In the genomic region with DNA sequence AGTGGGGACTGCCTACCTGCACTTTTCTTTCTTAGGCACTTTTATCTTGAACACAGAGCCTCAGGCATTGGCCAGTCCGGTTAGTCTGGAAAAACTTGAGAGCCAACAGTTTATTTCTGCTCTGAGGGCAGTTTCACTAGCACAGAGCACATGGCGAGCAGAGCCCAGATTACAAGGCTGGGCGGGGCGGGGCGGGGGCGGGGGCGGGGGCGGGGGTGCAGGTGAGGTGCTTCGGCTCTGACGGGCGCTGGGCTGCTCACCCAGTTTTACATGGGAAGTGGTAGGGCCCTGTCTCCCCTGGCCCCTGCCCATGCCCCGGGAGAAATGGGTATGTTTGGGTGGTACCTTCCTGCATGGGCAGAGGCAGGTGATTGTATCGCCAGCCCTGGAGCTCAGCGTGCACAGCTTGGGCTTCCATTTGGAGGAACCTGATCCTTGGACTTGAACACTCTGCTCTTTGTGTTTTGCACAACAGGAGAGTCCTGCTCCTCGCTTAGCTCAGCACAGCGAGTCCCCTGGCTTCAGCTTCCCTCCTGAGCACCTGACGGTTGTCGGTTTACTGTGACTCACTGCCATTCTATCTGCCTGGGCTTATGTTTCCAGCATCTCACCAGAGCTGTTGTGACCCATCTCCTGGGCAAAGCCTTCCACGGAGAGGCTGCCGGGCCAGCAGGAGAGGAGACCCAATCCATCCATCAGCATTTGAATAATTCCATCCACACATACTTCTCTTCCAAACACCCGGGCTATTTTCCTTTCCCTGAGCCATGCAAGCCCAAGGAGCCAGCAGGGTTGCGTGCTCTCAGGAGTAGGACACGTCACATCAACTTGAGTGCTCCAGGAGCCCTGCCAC, we compare ENCODE assay signal across 1 cellular context.
TF ChIP-seq lines count a peak whose summit lies in the region.

No MANE protein-coding gene starts in this region.

TF ChIP-seq in HepG2, 621 proteins besides CTCF, POLR2A, EP300 and RAD21 (continued from another document and continues in another):
- no peak for TF ChIP-seq GMEB2 (CRISPR knock-in tag; IDR thresholded peaks at IDR 0.05; ENCODE audit: low read depth)
- TF ChIP-seq SMYD3 (CRISPR knock-in tag; IDR thresholded peaks at IDR 0.05) = no peak
- TF ChIP-seq, protein P1, sequence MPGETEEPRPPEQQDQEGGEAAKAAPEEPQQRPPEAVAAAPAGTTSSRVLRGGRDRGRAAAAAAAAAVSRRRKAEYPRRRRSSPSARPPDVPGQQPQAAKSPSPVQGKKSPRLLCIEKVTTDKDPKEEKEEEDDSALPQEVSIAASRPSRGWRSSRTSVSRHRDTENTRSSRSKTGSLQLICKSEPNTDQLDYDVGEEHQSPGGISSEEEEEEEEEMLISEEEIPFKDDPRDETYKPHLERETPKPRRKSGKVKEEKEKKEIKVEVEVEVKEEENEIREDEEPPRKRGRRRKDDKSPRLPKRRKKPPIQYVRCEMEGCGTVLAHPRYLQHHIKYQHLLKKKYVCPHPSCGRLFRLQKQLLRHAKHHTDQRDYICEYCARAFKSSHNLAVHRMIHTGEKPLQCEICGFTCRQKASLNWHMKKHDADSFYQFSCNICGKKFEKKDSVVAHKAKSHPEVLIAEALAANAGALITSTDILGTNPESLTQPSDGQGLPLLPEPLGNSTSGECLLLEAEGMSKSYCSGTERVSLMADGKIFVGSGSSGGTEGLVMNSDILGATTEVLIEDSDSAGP (CRISPR knock-in tag; IDR thresholded peaks at IDR 0.05; ENCODE audit: borderline replicate concordance) = peak; percentile 51
- TF ChIP-seq HMGXB4 (CRISPR knock-in tag; IDR thresholded peaks at IDR 0.05; ENCODE audit: borderline replicate concordance in 1 of 2, low read depth in 1 of 2) = 0 out of 4 replicates have a peak, but pooled peaks of 1 of the 2 experiments have one; percentile 54
- peak; percentile 31; the same call in 1 of the 2 replicates for TF ChIP-seq ZNF121 (CRISPR knock-in tag; IDR thresholded peaks at IDR 0.05)
- no peak for TF ChIP-seq PCBP2 (optimal IDR thresholded peaks at IDR 0.05; ENCODE audit: low read depth, low read length, poor library complexity, severe bottlenecking)
- peak; percentile 91 for TF ChIP-seq HNRNPL (IDR thresholded peaks at IDR 0.05; ENCODE audit: low read depth, low read length)
- TF ChIP-seq ZNF430 (CRISPR knock-in tag; IDR thresholded peaks at IDR 0.05) = no peak
- 0 out of 2 replicates have a peak, but pooled peaks have one; percentile 52 for TF ChIP-seq ZMYM3 (CRISPR knock-in tag; IDR thresholded peaks at IDR 0.05)
- no peak for TF ChIP-seq ZNF749 (CRISPR knock-in tag; IDR thresholded peaks at IDR 0.05; ENCODE audit: borderline replicate concordance)
- TF ChIP-seq ZNF607 (CRISPR knock-in tag; IDR thresholded peaks at IDR 0.05; ENCODE audit: borderline replicate concordance) = no peak
- no peak for TF ChIP-seq ISX (CRISPR knock-in tag; conservative IDR thresholded peaks at IDR 0.05)
- 0 out of 2 replicates have a peak, but pooled peaks have one; percentile 13 for TF ChIP-seq ZBTB33 (CRISPR knock-in tag; IDR thresholded peaks at IDR 0.05)
- TF ChIP-seq MTA3 (CRISPR knock-in tag; IDR thresholded peaks at IDR 0.05) = no peak
- peak; percentile 38 for TF ChIP-seq TEAD3 (CRISPR knock-in tag; optimal IDR thresholded peaks at IDR 0.05; ENCODE audit: borderline replicate concordance)
- peak; percentile 51; the same call in 1 of the 2 replicates for TF ChIP-seq TFE3 (CRISPR knock-in tag; IDR thresholded peaks at IDR 0.05)
- TF ChIP-seq ZNF878 (CRISPR knock-in tag; IDR thresholded peaks at IDR 0.05) = no peak
- no peak; the same call in 1 of the 2 replicates for TF ChIP-seq BRD4 (CRISPR knock-in tag; IDR thresholded peaks at IDR 0.05)
- no peak for TF ChIP-seq SNRNP70 (IDR thresholded peaks at IDR 0.05; ENCODE audit: low read depth, low read length)
- TF ChIP-seq NCOR1 (IDR thresholded peaks at IDR 0.05; ENCODE audit: borderline replicate concordance, low read length) = peak; percentile 72
- peak; percentile 50; the same call in 1 of the 2 replicates for TF ChIP-seq SPEN (CRISPR knock-in tag; IDR thresholded peaks at IDR 0.05; ENCODE audit: low read depth)
- TF ChIP-seq RFX1 (IDR thresholded peaks at IDR 0.05) = no peak
- TF ChIP-seq ZNF557 (CRISPR knock-in tag; IDR thresholded peaks at IDR 0.05) = no peak
- TF ChIP-seq THYN1 (CRISPR knock-in tag; IDR thresholded peaks at IDR 0.05; ENCODE audit: borderline replicate concordance, low read depth) = no peak
- TF ChIP-seq SYNCRIP (IDR thresholded peaks at IDR 0.05; ENCODE audit: insufficient read depth, low read depth, low read length) = no peak
- TF ChIP-seq NR1H2 (CRISPR knock-in tag; IDR thresholded peaks at IDR 0.05; ENCODE audit: borderline replicate concordance, low read depth) = no peak
- TF ChIP-seq HDAC1 (CRISPR knock-in tag; IDR thresholded peaks at IDR 0.05) = peak; percentile 53; the same call in 1 of the 2 replicates
- TF ChIP-seq CAMTA2 (CRISPR knock-in tag; IDR thresholded peaks at IDR 0.05; ENCODE audit: borderline replicate concordance) = peak; percentile 78; the same call in 1 of the 2 replicates
- no peak for TF ChIP-seq MTA1 (CRISPR knock-in tag; IDR thresholded peaks at IDR 0.05; ENCODE audit: borderline replicate concordance)
- peak; percentile 36 for TF ChIP-seq ELF3 (CRISPR knock-in tag; IDR thresholded peaks at IDR 0.05)
- TF ChIP-seq SP140L (CRISPR knock-in tag; IDR thresholded peaks at IDR 0.05; ENCODE audit: borderline replicate concordance) = no peak
- TF ChIP-seq ZNF644 (CRISPR knock-in tag; IDR thresholded peaks at IDR 0.05; ENCODE audit: low read depth) = no peak
- TF ChIP-seq ZNF30 (CRISPR knock-in tag; IDR thresholded peaks at IDR 0.05) = 0 out of 2 replicates have a peak, but pooled peaks have one; percentile 48
- no peak for TF ChIP-seq ZNF776 (CRISPR knock-in tag; IDR thresholded peaks at IDR 0.05)
- peak; percentile 89 for TF ChIP-seq DMAP1 (CRISPR knock-in tag; IDR thresholded peaks at IDR 0.05)
- no peak for TF ChIP-seq IRF9 (CRISPR knock-in tag; IDR thresholded peaks at IDR 0.05; ENCODE audit: borderline replicate concordance)
- peak; percentile 53; the same call in 1 of the 2 replicates for TF ChIP-seq ZSCAN31 (CRISPR knock-in tag; IDR thresholded peaks at IDR 0.05; ENCODE audit: low read depth)
- peak; percentile 71; the same call in 1 of the 2 replicates for TF ChIP-seq TAF1 (CRISPR knock-in tag; IDR thresholded peaks at IDR 0.05)
- TF ChIP-seq, protein P2, sequence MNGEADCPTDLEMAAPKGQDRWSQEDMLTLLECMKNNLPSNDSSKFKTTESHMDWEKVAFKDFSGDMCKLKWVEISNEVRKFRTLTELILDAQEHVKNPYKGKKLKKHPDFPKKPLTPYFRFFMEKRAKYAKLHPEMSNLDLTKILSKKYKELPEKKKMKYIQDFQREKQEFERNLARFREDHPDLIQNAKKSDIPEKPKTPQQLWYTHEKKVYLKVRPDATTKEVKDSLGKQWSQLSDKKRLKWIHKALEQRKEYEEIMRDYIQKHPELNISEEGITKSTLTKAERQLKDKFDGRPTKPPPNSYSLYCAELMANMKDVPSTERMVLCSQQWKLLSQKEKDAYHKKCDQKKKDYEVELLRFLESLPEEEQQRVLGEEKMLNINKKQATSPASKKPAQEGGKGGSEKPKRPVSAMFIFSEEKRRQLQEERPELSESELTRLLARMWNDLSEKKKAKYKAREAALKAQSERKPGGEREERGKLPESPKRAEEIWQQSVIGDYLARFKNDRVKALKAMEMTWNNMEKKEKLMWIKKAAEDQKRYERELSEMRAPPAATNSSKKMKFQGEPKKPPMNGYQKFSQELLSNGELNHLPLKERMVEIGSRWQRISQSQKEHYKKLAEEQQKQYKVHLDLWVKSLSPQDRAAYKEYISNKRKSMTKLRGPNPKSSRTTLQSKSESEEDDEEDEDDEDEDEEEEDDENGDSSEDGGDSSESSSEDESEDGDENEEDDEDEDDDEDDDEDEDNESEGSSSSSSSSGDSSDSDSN (CRISPR knock-in tag; IDR thresholded peaks at IDR 0.05) = peak; percentile 65
- TF ChIP-seq ZIK1 (CRISPR knock-in tag; IDR thresholded peaks at IDR 0.05; ENCODE audit: borderline replicate concordance, low read depth) = 0 out of 2 replicates have a peak, but pooled peaks have one; percentile 46
- TF ChIP-seq ZNF883 (CRISPR knock-in tag; IDR thresholded peaks at IDR 0.05; ENCODE audit: not compliant biosample characterization) = no peak
- peak; percentile 63; the same call in 1 of the 2 replicates for TF ChIP-seq MEIS1 (CRISPR knock-in tag; IDR thresholded peaks at IDR 0.05; ENCODE audit: borderline replicate concordance)
- TF ChIP-seq, protein P3, sequence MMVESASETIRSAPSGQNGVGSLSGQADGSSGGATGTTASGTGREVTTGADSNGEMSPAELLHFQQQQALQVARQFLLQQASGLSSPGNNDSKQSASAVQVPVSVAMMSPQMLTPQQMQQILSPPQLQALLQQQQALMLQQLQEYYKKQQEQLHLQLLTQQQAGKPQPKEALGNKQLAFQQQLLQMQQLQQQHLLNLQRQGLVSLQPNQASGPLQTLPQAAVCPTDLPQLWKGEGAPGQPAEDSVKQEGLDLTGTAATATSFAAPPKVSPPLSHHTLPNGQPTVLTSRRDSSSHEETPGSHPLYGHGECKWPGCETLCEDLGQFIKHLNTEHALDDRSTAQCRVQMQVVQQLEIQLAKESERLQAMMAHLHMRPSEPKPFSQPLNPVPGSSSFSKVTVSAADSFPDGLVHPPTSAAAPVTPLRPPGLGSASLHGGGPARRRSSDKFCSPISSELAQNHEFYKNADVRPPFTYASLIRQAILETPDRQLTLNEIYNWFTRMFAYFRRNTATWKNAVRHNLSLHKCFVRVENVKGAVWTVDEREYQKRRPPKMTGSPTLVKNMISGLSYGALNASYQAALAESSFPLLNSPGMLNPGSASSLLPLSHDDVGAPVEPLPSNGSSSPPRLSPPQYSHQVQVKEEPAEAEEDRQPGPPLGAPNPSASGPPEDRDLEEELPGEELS (CRISPR knock-in tag; IDR thresholded peaks at IDR 0.05) = peak; percentile 27; the same call in 1 of the 2 replicates
- TF ChIP-seq XBP1 (CRISPR knock-in tag; IDR thresholded peaks at IDR 0.05) = 0 out of 2 replicates have a peak, but pooled peaks have one; percentile 27
- TF ChIP-seq POLR2G (IDR thresholded peaks at IDR 0.05; ENCODE audit: low read depth, low read length) = peak; percentile 83
- no peak for TF ChIP-seq SATB2 (CRISPR knock-in tag; IDR thresholded peaks at IDR 0.05)
- TF ChIP-seq YEATS2 (CRISPR knock-in tag; IDR thresholded peaks at IDR 0.05; ENCODE audit: borderline replicate concordance) = 0 out of 2 replicates have a peak, but pooled peaks have one; percentile 11
- peak; percentile 40; the same call in 1 of the 2 replicates for TF ChIP-seq ZMYM4 (CRISPR knock-in tag; IDR thresholded peaks at IDR 0.05)
- peak; percentile 39 for TF ChIP-seq U2AF1 (optimal IDR thresholded peaks at IDR 0.05; ENCODE audit: low read depth, low read length)
- peak; percentile 82 for TF ChIP-seq SAP130 (CRISPR knock-in tag; IDR thresholded peaks at IDR 0.05; ENCODE audit: low read depth)
